14 cellular contexts compared by ENCODE assay signal in genomic region chr3:101852983-101853382, GRCh38. TPM values are rescaled to one million over a fixed set of nuclear protein-coding genes. Genes with fewer than 3 reads are reported as not detected.
DNase-seq lines count a peak whose midpoint lies in the region; ATAC-seq and TF ChIP-seq lines count a peak whose summit lies in the region.
"Had no signal": no experiment of that assay in that cellular context is flagged by ENCODE, and none has a peak within 500 bp of the region (broad histone marks: within the 10 kb centered on the region; RNA-seq: fewer than 3 reads in every experiment).

No MANE protein-coding gene starts in this region.

- TF ChIP-seq POLR2A in gastroesophageal sphincter (IDR thresholded peaks at IDR 0.05), result no peak

- H3K27ac Mint-ChIP-seq in activated CD4-positive, alpha-beta T cell treated with anti-CD3 and anti-CD28 coated beads, Interleukin-2, amount 10 ng/mL, durations not matched to agents 7 days and 5 days, result no peak overlapping the region
- peak overlapping the region; percentile 99 for H3K27ac Mint-ChIP-seq in activated CD4-positive, alpha-beta memory T cell treated with anti-CD3 and anti-CD28 coated beads for 36 hours
- H3K27ac Mint-ChIP-seq in stimulated activated memory B cell treated with anti-CD40 and anti-IgM and Interleukin-4, amounts not matched to agents 10 μg/mL and 1 μg/mL and 100 μg/mL, for 72 hours, result peak overlapping the region; percentile 97
- H3K27ac Mint-ChIP-seq: nephron had no signal

- 80% methylated on average over 2 of the region's 5 CpGs; no CpG with 5 or more reads in 1 of the 2 donors for WGBS in gastroesophageal sphincter (ENCODE audit: low coverage in 1 of 2), 2 donors

- intact Hi-C loops in activated CD4-positive, alpha-beta memory T cell treated with anti-CD3 and anti-CD28 coated beads for 36 hours (cut with micrococcal nuclease), result loop anchor here (5.0 kb wide), 1 partner anchor 281 kb away; the partner anchor contains the start of gene PCNP

- H3K27me3 ChIP-seq in gastroesophageal sphincter, result no peaks in the 10 kb centered on the region
- H3K27me3 ChIP-seq in foreskin keratinocyte, result no peaks in the 10 kb centered on the region

- H3K36me3 Mint-ChIP-seq in activated CD4-positive, alpha-beta T cell treated with anti-CD3 and anti-CD28 coated beads, Interleukin-2, amount 10 ng/mL, durations not matched to agents 7 days and 5 days (ENCODE audit: low read depth), result peaks cover 79% of the 10 kb centered on the region
- peaks cover 78% of the 10 kb centered on the region for H3K36me3 Mint-ChIP-seq in activated CD4-positive, alpha-beta memory T cell treated with anti-CD3 and anti-CD28 coated beads for 36 hours
- H3K36me3 Mint-ChIP-seq in stimulated activated memory B cell treated with anti-CD40 and anti-IgM and Interleukin-4, amounts not matched to agents 10 μg/mL and 1 μg/mL and 100 μg/mL, for 72 hours, result peaks cover 81% of the 10 kb centered on the region

- no peaks in the 10 kb centered on the region for H3K9me3 ChIP-seq in gastroesophageal sphincter

- POLR2A ChIA-PET in activated CD4-positive, alpha-beta T cell treated with anti-CD3 and anti-CD28 coated beads, Interleukin-2, amount 10 ng/mL, durations not matched to agents 7 days and 5 days (lab: Charles Lee), result no interaction called here
- POLR2A ChIA-PET in activated CD4-positive, alpha-beta memory T cell treated with anti-CD3 and anti-CD28 coated beads for 36 hours (lab: Charles Lee), result interaction anchor here (1.5 to 6.8 kb wide), 2 partner anchors 8 to 25 kb away, joined by 3 to 88 read pairs; no protein-coding TSS in a partner anchor

- H3K36me3 ChIP-seq in gastroesophageal sphincter, result peaks cover 34 to 64% of the 10 kb centered on the region in 2 donors

- H3K4me1 ChIP-seq in gastroesophageal sphincter, result peaks cover 12 to 74% (median 16%) of the 10 kb centered on the region in 3 donors
- peaks cover 7% of the 10 kb centered on the region for H3K4me1 ChIP-seq in foreskin keratinocyte

- H3K4me3 ChIP-seq in gastroesophageal sphincter, result peak overlapping the region in 1 of 2 donors; percentile 87

- H3K9me3 Mint-ChIP-seq in activated CD4-positive, alpha-beta T cell treated with anti-CD3 and anti-CD28 coated beads, Interleukin-2, amount 10 ng/mL, durations not matched to agents 7 days and 5 days, result no peaks in the 10 kb centered on the region
- no peaks in the 10 kb centered on the region for H3K9me3 Mint-ChIP-seq in activated CD4-positive, alpha-beta memory T cell treated with anti-CD3 and anti-CD28 coated beads for 36 hours
- H3K9me3 Mint-ChIP-seq in stimulated activated memory B cell treated with anti-CD40 and anti-IgM and Interleukin-4, amounts not matched to agents 10 μg/mL and 1 μg/mL and 100 μg/mL, for 72 hours, result no peaks in the 10 kb centered on the region
- H3K9me3 Mint-ChIP-seq: nephron had no signal

- H3K4me3 Mint-ChIP-seq in activated CD4-positive, alpha-beta T cell treated with anti-CD3 and anti-CD28 coated beads, Interleukin-2, amount 10 ng/mL, durations not matched to agents 7 days and 5 days, result peak overlapping the region; percentile 29
- H3K4me3 Mint-ChIP-seq in activated CD4-positive, alpha-beta memory T cell treated with anti-CD3 and anti-CD28 coated beads for 36 hours, result peak overlapping the region; percentile 92
- peak overlapping the region; percentile 88 for H3K4me3 Mint-ChIP-seq in stimulated activated memory B cell treated with anti-CD40 and anti-IgM and Interleukin-4, amounts not matched to agents 10 μg/mL and 1 μg/mL and 100 μg/mL, for 72 hours

- no peaks in the 10 kb centered on the region for H3K27me3 Mint-ChIP-seq in activated CD4-positive, alpha-beta T cell treated with anti-CD3 and anti-CD28 coated beads, Interleukin-2, amount 10 ng/mL, durations not matched to agents 7 days and 5 days
- no peaks in the 10 kb centered on the region for H3K27me3 Mint-ChIP-seq in activated CD4-positive, alpha-beta memory T cell treated with anti-CD3 and anti-CD28 coated beads for 36 hours
- no peaks in the 10 kb centered on the region for H3K27me3 Mint-ChIP-seq in stimulated activated memory B cell treated with anti-CD40 and anti-IgM and Interleukin-4, amounts not matched to agents 10 μg/mL and 1 μg/mL and 100 μg/mL, for 72 hours

- H3K27ac ChIP-seq in gastroesophageal sphincter (peak overlapping the region in 3 of 4 donors; percentile 20 to 47 (median 46)), foreskin keratinocyte (no peak overlapping the region)

- ATAC-seq in gastroesophageal sphincter, result no peak
- no peak for ATAC-seq in stimulated activated memory B cell treated with anti-CD40 and anti-IgM and Interleukin-4, amounts not matched to agents 10 μg/mL and 1 μg/mL and 100 μg/mL, for 72 hours
- ATAC-seq in foreskin keratinocyte, result no peak
- ATAC-seq: Right ventricle myocardium inferior had no signal

- no peak for DNase-seq in activated CD4-positive, alpha-beta T cell treated with anti-CD3 and anti-CD28 coated beads, Interleukin-2, amount 10 ng/mL, durations not matched to agents 7 days and 5 days
- DNase-seq in activated CD4-positive, alpha-beta T cell treated with anti-CD3 and anti-CD28 coated beads for 1 hour, result no peak
- no peak for DNase-seq in activated CD4-positive, alpha-beta memory T cell treated with anti-CD3 and anti-CD28 coated beads for 36 hours
- DNase-seq in foreskin keratinocyte, result no peak
- no peak for DNase-seq in stimulated activated CD4-positive, alpha-beta T cell treated with anti-CD3 and anti-CD28 coated beads, Interleukin-2, amount 100 ng/mL, for 24 hours
- no peak for DNase-seq in stimulated activated naive CD4-positive, alpha-beta T cell treated with Interleukin-2 at 50 U/mL for 16 hours (lab: John Stamatoyannopoulos, UW)
- DNase-seq: amygdala; effector memory CD4-positive, alpha-beta T cell; NCI-H345; stimulated activated naive CD4-positive, alpha-beta T cell had no signal

- TF ChIP-seq EP300 in gastroesophageal sphincter (IDR thresholded peaks at IDR 0.05), result no peak

- peaks cover 60% of the 10 kb centered on the region for H3K4me1 Mint-ChIP-seq in activated CD4-positive, alpha-beta T cell treated with anti-CD3 and anti-CD28 coated beads, Interleukin-2, amount 10 ng/mL, durations not matched to agents 7 days and 5 days
- H3K4me1 Mint-ChIP-seq in activated CD4-positive, alpha-beta memory T cell treated with anti-CD3 and anti-CD28 coated beads for 36 hours (ENCODE audit: low read depth), result peaks cover 72% of the 10 kb centered on the region
- peaks cover 54% of the 10 kb centered on the region for H3K4me1 Mint-ChIP-seq in stimulated activated memory B cell treated with anti-CD40 and anti-IgM and Interleukin-4, amounts not matched to agents 10 μg/mL and 1 μg/mL and 100 μg/mL, for 72 hours

- no peak for TF ChIP-seq CTCF in gastroesophageal sphincter (IDR thresholded peaks at IDR 0.05)
- no peak for TF ChIP-seq CTCF in foreskin keratinocyte (conservative IDR thresholded peaks at IDR 0.05)

- CTCF ChIA-PET in activated CD4-positive, alpha-beta T cell treated with anti-CD3 and anti-CD28 coated beads, Interleukin-2, amount 10 ng/mL, durations not matched to agents 7 days and 5 days (lab: Charles Lee), result interaction anchor here (0.5 to 1.9 kb wide), 4 partner anchors 10 to 175 kb away, joined by 3 to 6 read pairs (median 4); no protein-coding TSS in a partner anchor
- CTCF ChIA-PET in activated CD4-positive, alpha-beta memory T cell treated with anti-CD3 and anti-CD28 coated beads for 36 hours (lab: Charles Lee), result interaction anchor here (0.8 to 2.8 kb wide), 4 partner anchors 35 to 373 kb away, joined by 3 to 19 read pairs (median 3); no protein-coding TSS in a partner anchor

RNA-seq across cellular contexts. Expression of gene NFKBIZ, which starts 3.7 kb away (rescaled TPM):
- 10 to 100 TPM; 33.7 to 37.7 TPM for total RNA-seq in activated CD4-positive, alpha-beta T cell treated with anti-CD3 and anti-CD28 coated beads, Interleukin-2, amount 10 ng/mL, durations not matched to agents 7 days and 5 days
- total RNA-seq in activated CD4-positive, alpha-beta memory T cell treated with anti-CD3 and anti-CD28 coated beads for 36 hours, result 10 to 100 TPM; 65.9 to 74.9 TPM
- total RNA-seq in gastroesophageal sphincter (10 to 100 TPM; 27.3 to 87.0 (median 51.9) TPM), foreskin keratinocyte (15.1 and 15.9 TPM in 2 replicates)
- polyA plus RNA-seq in foreskin keratinocyte, result 2.3 and 2.4 TPM in 2 replicates

Comparison
In these comparisons a context has a peak if more than half of its experiments do, and no peak if none do; other contexts are left out.
1. H3K4me3 Mint-ChIP-seq: peak in every context shown above with its lines; median percentile 92 in activated CD4-positive, alpha-beta memory T cell treated with anti-CD3 and anti-CD28 coated beads for 36 hours; 88 in stimulated activated memory B cell treated with anti-CD40 and anti-IgM and Interleukin-4, amounts not matched to agents 10 μg/mL and 1 μg/mL and 100 μg/mL, for 72 hours; 29 in activated CD4-positive, alpha-beta T cell treated with anti-CD3 and anti-CD28 coated beads, Interleukin-2, amount 10 ng/mL, durations not matched to agents 7 days and 5 days.